In genomic region chr10:102226542-102226870, GRCh38 we compare ENCODE assay signal across 10 cellular contexts. TPM values are rescaled to one million over a fixed set of nuclear protein-coding genes. Genes with fewer than 3 reads are reported as not detected.
DNase-seq lines count a peak whose midpoint lies in the region; ATAC-seq, FAIRE-seq and TF ChIP-seq lines count a peak whose summit lies in the region.
"Had no signal": no experiment of that assay in that cellular context is flagged by ENCODE, and none has a peak within 500 bp of the region (broad histone marks: within the 10 kb centered on the region; RNA-seq: fewer than 3 reads in every experiment).

No MANE protein-coding gene starts in this region.

- H3K27me3 ChIP-seq in HL-60 (ENCODE audit: insufficient read depth, poor library complexity, severe bottlenecking) = peaks cover 8% of the 10 kb centered on the region
- H3K27me3 ChIP-seq in breast epithelium = peaks cover 0 to 24% of the 10 kb centered on the region in 2 donors

- peak overlapping the region in 3 of 10 donors; percentile 41 to 66 (median 49) for H3K27ac Mint-ChIP-seq in naive thymus-derived CD8-positive, alpha-beta T cell

- DNase-seq in A549 (ENCODE audit: low read depth in 1 of 2, low spot score in 1 of 2) = no peak
- DNase-seq in HL-60 (ENCODE audit: low read depth in 1 of 2, low spot score in 1 of 2) = no peak
- DNase-seq in breast epithelium (ENCODE audit: low spot score in 2 of 2) = no peak
- DNase-seq in naive thymus-derived CD8-positive, alpha-beta T cell = no peak
- no peak for DNase-seq in activated CD4-positive, CD25-positive, alpha-beta regulatory T cell (lab: John Stamatoyannopoulos, UW)
- DNase-seq: DMS79 had no signal

- H3K27me3 Mint-ChIP-seq in naive thymus-derived CD8-positive, alpha-beta T cell = peaks cover 22 to 48% (median 34%) of the 10 kb centered on the region in 5 donors

- peak overlapping the region; percentile 67 to 87 (median 78) for H3K4me3 Mint-ChIP-seq in naive thymus-derived CD8-positive, alpha-beta T cell

- peak overlapping the region; percentile 95 for H3K4me2 ChIP-seq in A549

- no peaks in the 10 kb centered on the region for H3K36me3 Mint-ChIP-seq in naive thymus-derived CD8-positive, alpha-beta T cell

- H3K9me3 Mint-ChIP-seq in naive thymus-derived CD8-positive, alpha-beta T cell = no peaks in the 10 kb centered on the region

- no peak for TF ChIP-seq POLR2A in A549 (IDR thresholded peaks at IDR 0.05; ENCODE audit: low read length)
- no peak for TF ChIP-seq POLR2A in breast epithelium (IDR thresholded peaks at IDR 0.05)

- peaks cover 16 to 36% (median 28%) of the 10 kb centered on the region in 4 donors for H3K4me1 Mint-ChIP-seq in naive thymus-derived CD8-positive, alpha-beta T cell

- peak overlapping the region; percentile 36 for H3K4me3 ChIP-seq in A549
- H3K4me3 ChIP-seq in HL-60 (replicated peaks; ENCODE audit: insufficient read depth, low read length) = peak overlapping the region; percentile 40
- H3K4me3 ChIP-seq in breast epithelium = peak overlapping the region; percentile 25 to 62 (median 40)

- CTCF ChIA-PET in A549 (lab: Yijun Ruan, JAX) = interaction anchor here (0.6 to 24.2 kb wide), 10 partner anchors 15 to 460 kb away, joined by 3 to 886 read pairs (median 114); partner anchors contain the start of genes FBXL15, NFKB2 and PITX3

- no peaks in the 10 kb centered on the region for H3K9me3 ChIP-seq in A549
- no peaks in the 10 kb centered on the region for H3K9me3 ChIP-seq in breast epithelium

- POLR2A ChIA-PET in A549 (lab: Yijun Ruan, JAX) = interaction anchor here (0.6 to 1.3 kb wide), 2 partner anchors 20 to 57 kb away, joined by 3 to 4 read pairs; no protein-coding TSS in a partner anchor
- POLR2A ChIA-PET in naive thymus-derived CD8-positive, alpha-beta T cell (lab: Charles Lee) = interaction anchor here (1.2 to 1.5 kb wide), 3 partner anchors 19 to 418 kb away, joined by 3 to 7 read pairs (median 3); partner anchors contain the start of genes GBF1 and TRIM8

- FAIRE-seq in A549 (lab: Jason Lieb, UNC) = no peak

- H3K4me1 ChIP-seq in A549 = peaks cover 23% of the 10 kb centered on the region
- H3K4me1 ChIP-seq in breast epithelium = peaks cover 6 to 10% of the 10 kb centered on the region in 2 donors

- no peaks in the 10 kb centered on the region for H3K36me3 ChIP-seq in breast epithelium

- TF ChIP-seq RAD21 in A549 (conservative IDR thresholded peaks at IDR 0.05 in 1 of 2, IDR thresholded peaks at IDR 0.05 in 1 of 2) = no peak

- intact Hi-C loops in breast epithelium (cut with DNase I; ENCODE audit: low total_unique reads) = loop anchor here (10.0 kb wide), 1 partner anchor 118 kb away; no protein-coding TSS in a partner anchor

- ATAC-seq in A549 (no peak), GM18868 (IDR thresholded peaks at IDR 0.05; ENCODE audit: unreplicated experiment) (no peak), GM21423 (IDR thresholded peaks at IDR 0.05; ENCODE audit: unreplicated experiment) (no peak), HG02852 (IDR thresholded peaks at IDR 0.05; ENCODE audit: unreplicated experiment) (no peak)
- ATAC-seq in naive thymus-derived CD8-positive, alpha-beta T cell = no peak

- TF ChIP-seq EP300 in A549 (IDR thresholded peaks at IDR 0.05) = no peak

- peak overlapping the region in 1 of 2 experiments; percentile 27; a peak in 1 of 6 replicates for H3K27ac ChIP-seq in A549
- peak overlapping the region; percentile 52 for H3K27ac ChIP-seq in HL-60 (replicated peaks)
- H3K27ac ChIP-seq in breast epithelium = peak overlapping the region in 1 of 2 donors; percentile 75

- WGBS in A549 (ENCODE audit: missing lambda C conversion rate) = 54% methylated on average over 8 of the region's 8 CpGs

- TF ChIP-seq CTCF in A549 (IDR thresholded peaks at IDR 0.05) = no peak
- TF ChIP-seq CTCF in HL-60 (IDR thresholded peaks at IDR 0.05; ENCODE audit: insufficient read depth, low read length) = no peak
- no peak for TF ChIP-seq CTCF in breast epithelium (IDR thresholded peaks at IDR 0.05)

TF ChIP-seq in A549, 52 proteins besides CTCF, POLR2A, EP300 and RAD21:
- no peak for TF ChIP-seq CHD4 (IDR thresholded peaks at IDR 0.05; ENCODE audit: borderline replicate concordance)
- no peak for TF ChIP-seq MAFK (IDR thresholded peaks at IDR 0.05; ENCODE audit: partially characterized antibody)
- TF ChIP-seq KDM5A (IDR thresholded peaks at IDR 0.05) = no peak
- no peak for TF ChIP-seq ATOH8 (CRISPR knock-in tag; IDR thresholded peaks at IDR 0.05; ENCODE audit: low read depth)
- no peak for TF ChIP-seq CEBPB (IDR thresholded peaks at IDR 0.05)
- no peak for TF ChIP-seq BCL3 (IDR thresholded peaks at IDR 0.05)
- TF ChIP-seq ZC3H11A (IDR thresholded peaks at IDR 0.05) = no peak
- TF ChIP-seq CBX2 (IDR thresholded peaks at IDR 0.05; ENCODE audit: borderline replicate concordance, low read depth) = no peak
- no peak for TF ChIP-seq RARB (CRISPR knock-in tag; IDR thresholded peaks at IDR 0.05)
- TF ChIP-seq TP53 (CRISPR knock-in tag; IDR thresholded peaks at IDR 0.05) = no peak
- TF ChIP-seq ELK1 (IDR thresholded peaks at IDR 0.05; ENCODE audit: low read depth, low read length) = no peak

RNA-seq across cellular contexts. Expression of gene ELOVL3, which starts 0.4 kb away (rescaled TPM):
- polyA plus RNA-seq in A549 (2011; rRNA removed) = 0.53 and 0.86 TPM in 2 replicates
- 0.29 and 0.49 TPM in 2 replicates for polyA plus RNA-seq in A549 (2012; cell fraction: cytosol; rRNA removed)
- polyA plus RNA-seq in A549 (2012; cell fraction: nucleus; rRNA removed) = 0.31 and 0.45 TPM in 2 replicates
- 0.22 to 0.41 TPM (median 0.30 TPM) in 3 replicates for polyA plus RNA-seq in A549 (2017; fragmentation: RNase III; extraction: RNeasy Plus Mini Kit Qiagen cat#74134 plus additional on column Dnase treatment)
- 0.39 and 0.74 TPM in 2 replicates for polyA minus RNA-seq in A549 (2011; rRNA and poly(A)+ RNA removed)
- total RNA-seq in breast epithelium = 1 to 10 TPM in 1 of 3 donors, under 1 TPM in 2; 0.66 to 2.2 (median 0.88) TPM
- total RNA-seq in naive thymus-derived CD8-positive, alpha-beta T cell = not detected
- not detected for polyA plus RNA-seq in naive thymus-derived CD8-positive, alpha-beta T cell
- total RNA-seq: dermis microvascular lymphatic vessel endothelial cell had no signal

RNA-seq across cellular contexts. Expression of gene PITX3, which starts 14.8 kb away (rescaled TPM):
- polyA plus RNA-seq in A549 (2011; rRNA removed) (not detected in 2 replicates), A549 (2017; fragmentation: RNase III; extraction: RNeasy Plus Mini Kit Qiagen cat#74134 plus additional on column Dnase treatment) (0.09 TPM in 1 of 3 replicates, not detected in the others)
- 0.09 and 0.18 TPM in 2 replicates for polyA plus RNA-seq in A549 (2012; cell fraction: cytosol; rRNA removed)
- 0.31 TPM in 1 of 2 replicates, not detected in the other for polyA plus RNA-seq in A549 (2012; cell fraction: nucleus; rRNA removed)
- not detected in 2 replicates for polyA minus RNA-seq in A549 (2011; rRNA and poly(A)+ RNA removed)
- total RNA-seq in breast epithelium = not detected
- not detected for total RNA-seq in naive thymus-derived CD8-positive, alpha-beta T cell
- not detected for polyA plus RNA-seq in naive thymus-derived CD8-positive, alpha-beta T cell
- total RNA-seq: dermis microvascular lymphatic vessel endothelial cell had no signal

RNA-seq across cellular contexts. Expression of gene GBF1, which starts 18.8 kb away (rescaled TPM):
- polyA plus RNA-seq in A549 (2011; rRNA removed) = 21.3 and 34.7 TPM in 2 replicates
- polyA plus RNA-seq in A549 (2012; cell fraction: cytosol; rRNA removed) = 11.0 and 14.2 TPM in 2 replicates
- polyA plus RNA-seq in A549 (2012; cell fraction: nucleus; rRNA removed) = 40.9 and 47.8 TPM in 2 replicates
- 20.4 to 22.2 TPM (median 22.1 TPM) in 3 replicates for polyA plus RNA-seq in A549 (2017; fragmentation: RNase III; extraction: RNeasy Plus Mini Kit Qiagen cat#74134 plus additional on column Dnase treatment)
- polyA minus RNA-seq in A549 (2011; rRNA and poly(A)+ RNA removed) = 79.2 and 86.6 TPM in 2 replicates
- 10 to 100 TPM; 25.8 to 32.1 (median 25.9) TPM for total RNA-seq in breast epithelium
- total RNA-seq in naive thymus-derived CD8-positive, alpha-beta T cell = 10 to 100 TPM; 36.9 to 41.0 TPM
- 10 to 100 TPM in 2 of 3 donors, 1 to 10 TPM in 1; 6.3 to 17.1 (median 10.7) TPM for polyA plus RNA-seq in naive thymus-derived CD8-positive, alpha-beta T cell
